In genomic region chr21:18553786-18554185, GRCh38 we compare ENCODE assay signal across 19 cellular contexts.
DNase-seq lines count a peak whose midpoint lies in the region; ATAC-seq and TF ChIP-seq lines count a peak whose summit lies in the region.
"Had no signal": no experiment of that assay in that cellular context is flagged by ENCODE, and none has a peak within 500 bp of the region (broad histone marks: within the 10 kb centered on the region; RNA-seq: fewer than 3 reads in every experiment).

No MANE protein-coding gene starts in this region.

- intact Hi-C loops in posterior cingulate gyrus (cut with DNase I), result no loop called here
- intact Hi-C loops in heart right ventricle (cut with DNase I), result no loop called here

- TF ChIP-seq CTCF in mesothelial cell of epicardium (IDR thresholded peaks at IDR 0.05; ENCODE audit: unreplicated experiment) (no peak), heart right ventricle (IDR thresholded peaks at IDR 0.05) (no peak)

- ATAC-seq in HG03460 (IDR thresholded peaks at IDR 0.05; ENCODE audit: unreplicated experiment) (no peak), heart right ventricle (no peak)

- peaks cover 7% of the 10 kb centered on the region for H3K9me3 Mint-ChIP-seq in mesothelial cell of epicardium

- no peak overlapping the region for H3K4me3 Mint-ChIP-seq in mesothelial cell of epicardium
- H3K4me3 Mint-ChIP-seq: CD14-positive monocyte; CD4-positive, alpha-beta memory T cell; CD4-positive, CD25-positive, alpha-beta regulatory T cell; CD8-positive, alpha-beta memory T cell had no signal

- H3K36me3 Mint-ChIP-seq in mesothelial cell of epicardium, result no peaks in the 10 kb centered on the region
- H3K36me3 Mint-ChIP-seq: CD14-positive monocyte; CD4-positive, alpha-beta memory T cell; CD4-positive, CD25-positive, alpha-beta regulatory T cell; CD8-positive, alpha-beta memory T cell had no signal

- H3K27me3 ChIP-seq in HAP-1 (ENCODE audit: low read depth) (no peaks in the 10 kb centered on the region), heart right ventricle (no peaks in the 10 kb centered on the region)
- H3K27me3 ChIP-seq: BE2C, BLaER1 had no signal

- H3K36me3 ChIP-seq in HAP-1 (replicated peaks) (no peaks in the 10 kb centered on the region), heart right ventricle (no peaks in the 10 kb centered on the region)
- H3K36me3 ChIP-seq: BE2C, BLaER1 had no signal

- H3K27ac Mint-ChIP-seq in mesothelial cell of epicardium, result no peak overlapping the region
- H3K27ac Mint-ChIP-seq: CD14-positive monocyte; CD4-positive, alpha-beta memory T cell; CD8-positive, alpha-beta memory T cell had no signal

- in situ Hi-C loops in HAP-1 (cut with MboI; ENCODE audit: low sequenced_read_pairs), result no loop called here

- H3K4me3 ChIP-seq in HAP-1, result no peak overlapping the region
- no peak overlapping the region for H3K4me3 ChIP-seq in heart right ventricle
- H3K4me3 ChIP-seq: BLaER1 had no signal

- H3K4me1 ChIP-seq in HAP-1 (peaks cover 36% of the 10 kb centered on the region), heart right ventricle (no peaks in the 10 kb centered on the region)
- H3K4me1 ChIP-seq: BE2C, BLaER1 had no signal

- WGBS in heart right ventricle, 2 donors, result 76 to 78% methylated on average over 2 of the region's 2 CpGs

- peaks cover 4% of the 10 kb centered on the region for H3K4me1 Mint-ChIP-seq in mesothelial cell of epicardium
- H3K4me1 Mint-ChIP-seq: CD14-positive monocyte; CD4-positive, alpha-beta memory T cell; CD4-positive, CD25-positive, alpha-beta regulatory T cell; CD8-positive, alpha-beta memory T cell had no signal

- no peaks in the 10 kb centered on the region for H3K27me3 Mint-ChIP-seq in mesothelial cell of epicardium (ENCODE audit: low read depth)
- H3K27me3 Mint-ChIP-seq: CD4-positive, alpha-beta memory T cell; CD4-positive, CD25-positive, alpha-beta regulatory T cell; CD8-positive, alpha-beta memory T cell had no signal

- DNase-seq in HAP-1 (ENCODE audit: low spot score in 2 of 2) (peak; percentile 71 to 90), NCI-H524 treated with DMSO at 0.1 percent for 48 hours (lab: John Stamatoyannopoulos, UW) (peak; percentile 90), NCI-H82 treated with DMSO at 0.1 percent for 48 hours (lab: John Stamatoyannopoulos, UW; ENCODE audit: unreplicated experiment) (peak; percentile 90), mesothelial cell of epicardium (ENCODE audit: low spot score in 2 of 2, unreplicated experiment in 2 of 2) (no peak), posterior cingulate gyrus (no peak), heart right ventricle (no peak)
- DNase-seq: 8988T; ACHN; BE2C; C1 segment of cervical spinal cord; CD4-positive, alpha-beta memory T cell; CD4-positive, CD25-positive, alpha-beta regulatory T cell; CD8-positive, alpha-beta memory T cell; COR-L47; DMS79 treated with DMSO at 0.1 percent for 48 hours; GF-D8 had no signal

- no peaks in the 10 kb centered on the region for H3K9me3 ChIP-seq in HAP-1
- H3K9me3 ChIP-seq in heart right ventricle, result peaks cover 0 to 9% (median 0%) of the 10 kb centered on the region in 11 donors
- H3K9me3 ChIP-seq: BE2C, BLaER1 had no signal

- H3K27ac ChIP-seq in heart right ventricle, result no peak overlapping the region
- H3K27ac ChIP-seq: BLaER1 had no signal

Comparison
In these comparisons a context has a peak if more than half of its experiments do, and no peak if none do; other contexts are left out.
1. DNase-seq: peak in HAP-1 (2 of 2), NCI-H524 treated with DMSO at 0.1 percent for 48 hours (single experiment) and NCI-H82 treated with DMSO at 0.1 percent for 48 hours (single experiment); none in mesothelial cell of epicardium (0 of 2), posterior cingulate gyrus (0 of 10) and heart right ventricle (0 of 2).